ENCODE assay signal across 13 cellular contexts in the genomic region with DNA sequence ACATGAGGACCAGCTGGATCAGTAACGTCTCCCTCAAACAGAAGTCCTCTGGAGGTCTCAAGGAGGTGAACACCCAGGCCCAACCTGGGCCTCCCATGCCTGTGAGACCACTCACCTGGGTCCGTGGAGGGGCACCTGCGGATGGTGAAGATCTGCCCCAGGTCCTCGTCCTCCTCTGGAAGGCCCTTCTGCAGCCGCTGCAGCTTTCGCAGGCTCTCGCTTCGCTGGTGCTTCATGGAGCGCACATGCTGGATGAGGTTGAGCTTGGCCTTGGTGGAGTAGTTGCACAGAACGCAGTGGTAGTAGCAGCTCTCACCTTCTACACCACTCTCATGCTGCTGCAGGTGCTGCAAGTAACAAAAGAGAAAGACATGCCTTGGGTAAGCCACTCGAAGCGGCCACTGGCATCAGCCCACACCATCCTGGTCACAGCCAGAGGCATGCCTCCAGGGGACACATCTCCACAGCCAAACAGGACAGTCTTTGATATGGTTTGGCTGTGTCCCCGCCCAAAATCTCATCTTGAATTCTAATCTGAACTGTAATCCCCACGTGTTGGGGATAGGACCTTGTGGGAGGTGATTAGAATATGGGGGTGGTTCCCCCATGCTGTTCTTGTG.
DNase-seq lines count a peak whose midpoint lies in the region; ATAC-seq and TF ChIP-seq lines count a peak whose summit lies in the region.
"Had no signal": no experiment of that assay in that cellular context is flagged by ENCODE, and none has a peak within 500 bp of the region (broad histone marks: within the 10 kb centered on the region; RNA-seq: fewer than 3 reads in every experiment).

No MANE protein-coding gene starts in this region.

- H3K4ac ChIP-seq in trophoblast cell (ENCODE audit: low read depth, low read length) = no peak overlapping the region

- no peak overlapping the region for H2AK5ac ChIP-seq in trophoblast cell (ENCODE audit: low read length)

- H3K27ac ChIP-seq in ascending aorta (peak overlapping the region; percentile 3 to 5), trophoblast cell (ENCODE audit: low read depth, low read length) (no peak overlapping the region)

- no peak for ATAC-seq in HG03135 (IDR thresholded peaks at IDR 0.05; ENCODE audit: unreplicated experiment)

- H3K4me3 ChIP-seq in ascending aorta = no peak overlapping the region
- no peak overlapping the region for H3K4me3 ChIP-seq in trophoblast cell (ENCODE audit: low read depth, low read length)
- H3K4me3 ChIP-seq: HAP-1 had no signal

- H3K4me1 ChIP-seq in ascending aorta (peaks cover 16 to 20% of the 10 kb centered on the region in 2 donors), trophoblast cell (ENCODE audit: control insufficient read depth in 1 of 2, insufficient read depth in 2 of 2, low read length in 2 of 2) (peaks cover 2 to 7% of the 10 kb centered on the region in 2 experiments)
- H3K4me1 ChIP-seq: BE2C, HAP-1 had no signal

- WGBS in trophoblast cell (ENCODE audit: extremely low coverage, insufficient coverage, insufficient read length) = no CpG with 5 or more reads among the region's 14 CpGs

- H2BK5ac ChIP-seq in trophoblast cell (ENCODE audit: low read depth, low read length, poor library complexity) = no peak overlapping the region

- no peak overlapping the region for H4K8ac ChIP-seq in trophoblast cell (ENCODE audit: low read depth, low read length)

- H3K27me3 Mint-ChIP-seq in chondrocyte (ENCODE audit: low read depth) = no peaks in the 10 kb centered on the region
- H3K27me3 Mint-ChIP-seq in activated T-helper 1 cell treated with anti-CD3 and anti-CD28 coated beads, Interleukin-12 subunit alpha, Interleukin-12 subunit beta, Interleukin-2, Interleukin-4 antibody, amounts not matched to agents 30 ng/mL and 10 ng/mL and 1 ng/mL, durations not matched to agents 14 hours and 24 hours and 36 hours (ENCODE audit: insufficient read depth) = no peaks in the 10 kb centered on the region
- H3K27me3 Mint-ChIP-seq: CD4-positive, CD25-positive, alpha-beta regulatory T cell had no signal

- no peak overlapping the region for H3K14ac ChIP-seq in trophoblast cell (ENCODE audit: low read length)

- no peak overlapping the region for H2AFZ ChIP-seq in trophoblast cell (ENCODE audit: insufficient read depth, low read length, poor library complexity)

- no peak overlapping the region for H4K91ac ChIP-seq in trophoblast cell (ENCODE audit: low read depth, low read length)

- H3K27ac Mint-ChIP-seq in chondrocyte (ENCODE audit: unreplicated experiment) = peak overlapping the region; percentile 14
- no peak overlapping the region for H3K27ac Mint-ChIP-seq in activated T-helper 1 cell treated with anti-CD3 and anti-CD28 coated beads, Interleukin-12 subunit alpha, Interleukin-12 subunit beta, Interleukin-2, Interleukin-4 antibody, amounts not matched to agents 30 ng/mL and 10 ng/mL and 1 ng/mL, durations not matched to agents 14 hours and 24 hours and 36 hours
- H3K27ac Mint-ChIP-seq: CD4-positive, CD25-positive, alpha-beta regulatory T cell; CD8-positive, alpha-beta memory T cell had no signal

- no peak for TF ChIP-seq CTCF in ascending aorta (IDR thresholded peaks at IDR 0.05)
- TF ChIP-seq CTCF in chondrocyte (IDR thresholded peaks at IDR 0.05) = no peak

- H3K4me1 Mint-ChIP-seq in chondrocyte (ENCODE audit: low read depth) = peaks cover 59% of the 10 kb centered on the region
- H3K4me1 Mint-ChIP-seq in activated T-helper 1 cell treated with anti-CD3 and anti-CD28 coated beads, Interleukin-12 subunit alpha, Interleukin-12 subunit beta, Interleukin-2, Interleukin-4 antibody, amounts not matched to agents 30 ng/mL and 10 ng/mL and 1 ng/mL, durations not matched to agents 14 hours and 24 hours and 36 hours (ENCODE audit: low read depth) = no peaks in the 10 kb centered on the region
- H3K4me1 Mint-ChIP-seq: CD4-positive, CD25-positive, alpha-beta regulatory T cell; CD8-positive, alpha-beta memory T cell had no signal

- no peak overlapping the region for H2BK120ac ChIP-seq in trophoblast cell (ENCODE audit: insufficient read depth, low read length, poor library complexity)

- no peak overlapping the region for H3K9ac ChIP-seq in trophoblast cell (ENCODE audit: low read length)

- no peak overlapping the region for H3K23ac ChIP-seq in trophoblast cell (ENCODE audit: low read length)

- H3K9me3 Mint-ChIP-seq in chondrocyte (ENCODE audit: low read depth) = no peaks in the 10 kb centered on the region
- peaks cover 16% of the 10 kb centered on the region for H3K9me3 Mint-ChIP-seq in activated T-helper 1 cell treated with anti-CD3 and anti-CD28 coated beads, Interleukin-12 subunit alpha, Interleukin-12 subunit beta, Interleukin-2, Interleukin-4 antibody, amounts not matched to agents 30 ng/mL and 10 ng/mL and 1 ng/mL, durations not matched to agents 14 hours and 24 hours and 36 hours

- DNase-seq in ascending aorta (ENCODE audit: low spot score in 2 of 2) = no peak
- no peak for DNase-seq in chondrocyte (ENCODE audit: low spot score)
- peak; percentile 60 to 88 for DNase-seq in trophoblast cell
- no peak for DNase-seq in activated T-helper 1 cell treated with anti-CD3 and anti-CD28 coated beads, Interleukin-12 subunit alpha, Interleukin-12 subunit beta, Interleukin-2, Interleukin-4 antibody, amounts not matched to agents 30 ng/mL and 10 ng/mL and 1 ng/mL, durations not matched to agents 14 hours and 24 hours and 36 hours (ENCODE audit: low spot score)
- no peak for DNase-seq in SK-N-DZ (ENCODE audit: low spot score)
- DNase-seq: ACHN; BE2C; C1 segment of cervical spinal cord; CD4-positive, CD25-positive, alpha-beta regulatory T cell; CD8-positive, alpha-beta memory T cell; COR-L47 had no signal

- H4K12ac ChIP-seq in trophoblast cell (ENCODE audit: low read depth, low read length) = no peak overlapping the region

- peaks cover 36 to 51% of the 10 kb centered on the region in 2 donors for H3K36me3 ChIP-seq in ascending aorta
- peaks cover 16 to 30% of the 10 kb centered on the region in 2 experiments for H3K36me3 ChIP-seq in trophoblast cell (ENCODE audit: control insufficient read depth in 1 of 2, insufficient read depth in 2 of 2, low read length in 2 of 2)

- H3K9me3 ChIP-seq in ascending aorta (no peaks in the 10 kb centered on the region), trophoblast cell (ENCODE audit: insufficient read depth, low read depth, low read length) (peaks cover 10% of the 10 kb centered on the region)
- H3K9me3 ChIP-seq: BE2C, HAP-1 had no signal

- no peaks in the 10 kb centered on the region for H3K79me2 ChIP-seq in trophoblast cell (ENCODE audit: control insufficient read depth, insufficient read depth, low read length, poor library complexity)

- no peak overlapping the region for H3K4me2 ChIP-seq in trophoblast cell (ENCODE audit: low read length)

- H2BK12ac ChIP-seq in trophoblast cell (ENCODE audit: low read length) = no peak overlapping the region

- H3K27me3 ChIP-seq in ascending aorta (no peaks in the 10 kb centered on the region), trophoblast cell (ENCODE audit: insufficient read depth, low read length) (no peaks in the 10 kb centered on the region)
- H3K27me3 ChIP-seq: BE2C had no signal

- no peak overlapping the region for H3K18ac ChIP-seq in trophoblast cell (ENCODE audit: low read length)

- intact Hi-C loops in ascending aorta (cut with DNase I) = no loop called here
- intact Hi-C loops in activated T-helper 1 cell treated with anti-CD3 and anti-CD28 coated beads, Interleukin-12 subunit alpha, Interleukin-12 subunit beta, Interleukin-2, Interleukin-4 antibody, amounts not matched to agents 30 ng/mL and 10 ng/mL and 1 ng/mL, durations not matched to agents 14 hours and 24 hours and 36 hours (cut with micrococcal nuclease) = no loop called here

- no peak overlapping the region for H3K4me3 Mint-ChIP-seq in chondrocyte (ENCODE audit: unreplicated experiment)
- no peak overlapping the region for H3K4me3 Mint-ChIP-seq in activated T-helper 1 cell treated with anti-CD3 and anti-CD28 coated beads, Interleukin-12 subunit alpha, Interleukin-12 subunit beta, Interleukin-2, Interleukin-4 antibody, amounts not matched to agents 30 ng/mL and 10 ng/mL and 1 ng/mL, durations not matched to agents 14 hours and 24 hours and 36 hours
- H3K4me3 Mint-ChIP-seq: CD4-positive, CD25-positive, alpha-beta regulatory T cell; CD8-positive, alpha-beta memory T cell had no signal

- no peaks in the 10 kb centered on the region for H3K79me1 ChIP-seq in trophoblast cell (ENCODE audit: low read length)

- peaks cover 48% of the 10 kb centered on the region for H3K36me3 Mint-ChIP-seq in chondrocyte (ENCODE audit: low read depth)
- H3K36me3 Mint-ChIP-seq in activated T-helper 1 cell treated with anti-CD3 and anti-CD28 coated beads, Interleukin-12 subunit alpha, Interleukin-12 subunit beta, Interleukin-2, Interleukin-4 antibody, amounts not matched to agents 30 ng/mL and 10 ng/mL and 1 ng/mL, durations not matched to agents 14 hours and 24 hours and 36 hours (ENCODE audit: low read depth) = no peaks in the 10 kb centered on the region
- H3K36me3 Mint-ChIP-seq: CD4-positive, CD25-positive, alpha-beta regulatory T cell; CD8-positive, alpha-beta memory T cell had no signal

Comparison
In these comparisons a context has a peak if more than half of its experiments do, and no peak if none do; other contexts are left out.
1. DNase-seq: peak in trophoblast cell (2 of 2); none in ascending aorta (0 of 2), chondrocyte (single experiment), activated T-helper 1 cell treated with anti-CD3 and anti-CD28 coated beads, Interleukin-12 subunit alpha, Interleukin-12 subunit beta, Interleukin-2, Interleukin-4 antibody, amounts not matched to agents 30 ng/mL and 10 ng/mL and 1 ng/mL, durations not matched to agents 14 hours and 24 hours and 36 hours (single experiment) and SK-N-DZ (single experiment).